9 cellular contexts compared by ENCODE assay signal in genomic region chr6:132513821-132514545, GRCh38. TPM values are rescaled to one million over a fixed set of nuclear protein-coding genes. Genes with fewer than 3 reads are reported as not detected.
DNase-seq lines count a peak whose midpoint lies in the region; ATAC-seq and TF ChIP-seq lines count a peak whose summit lies in the region.
"Had no signal": no experiment of that assay in that cellular context is flagged by ENCODE, and none has a peak within 500 bp of the region (broad histone marks: within the 10 kb centered on the region; RNA-seq: fewer than 3 reads in every experiment).

No MANE protein-coding gene starts in this region.

- no peak for DNase-seq in right cardiac atrium
- DNase-seq in right atrium auricular region (ENCODE audit: low spot score), result no peak
- no peak for DNase-seq in MCF 10A (ENCODE audit: unreplicated experiment)
- DNase-seq in naive B cell, result peak; percentile 48
- DNase-seq in aorta, result no peak
- DNase-seq in MG63, result no peak
- no peak for DNase-seq in inferior parietal cortex (ENCODE audit: extremely low spot score)
- DNase-seq: NCI-H2107 had no signal

- no peaks in the 10 kb centered on the region for H3K9me3 ChIP-seq in right cardiac atrium (ENCODE audit: control insufficient read depth, low read length)
- H3K9me3 ChIP-seq in right atrium auricular region, result no peaks in the 10 kb centered on the region
- no peaks in the 10 kb centered on the region for H3K9me3 ChIP-seq in aorta (ENCODE audit: control insufficient read depth, low read length)
- no peaks in the 10 kb centered on the region for H3K9me3 ChIP-seq in MG63

- no peak for ATAC-seq in right cardiac atrium
- peak in 1 of 2 donors; percentile 7 for ATAC-seq in naive B cell (ENCODE audit: low read depth in 2 of 2)
- ATAC-seq in aorta (ENCODE audit: low FRiP score), result no peak
- ATAC-seq in HG03139 (IDR thresholded peaks at IDR 0.05; ENCODE audit: unreplicated experiment), result no peak

- POLR2A ChIA-PET in MCF 10A (lab: Yijun Ruan, JAX), result interaction anchor here (0.9 to 4.5 kb wide), 4 partner anchors 251 to 306 kb away, joined by 5 to 66 read pairs (median 14); partner anchors contain the start of genes RPS12 and SLC18B1

- H3K36me3 Mint-ChIP-seq in MCF 10A (ENCODE audit: insufficient read depth, unreplicated experiment) (no peaks in the 10 kb centered on the region), naive B cell (peaks cover 9 to 16% of the 10 kb centered on the region in 2 donors)

- intact Hi-C loops in right cardiac atrium (cut with DNase I) (no loop called here), MCF 10A (cut with micrococcal nuclease) (no loop called here), aorta (cut with DNase I) (loop anchor here in 1 of 2 donors (10.0 kb wide), 1 partner anchor 301 kb away; the partner anchor contains the start of gene RPS12)

- H3K4me3 Mint-ChIP-seq in MCF 10A (ENCODE audit: unreplicated experiment), result peak overlapping the region; percentile 92
- H3K4me3 Mint-ChIP-seq in naive B cell, result peak overlapping the region; percentile 81 to 100 (median 98)

- H3K27me3 Mint-ChIP-seq in MCF 10A (ENCODE audit: insufficient read depth, unreplicated experiment), result no peaks in the 10 kb centered on the region
- no peaks in the 10 kb centered on the region for H3K27me3 Mint-ChIP-seq in naive B cell

- BruUV-seq in MCF 10A (replicated peaks; lab: Mats Ljungman, UMichigan), result no TSS peak

- H3K27ac ChIP-seq in right cardiac atrium (ENCODE audit: low read length), result no peak overlapping the region
- peak overlapping the region in 1 of 2 donors; percentile 90 for H3K27ac ChIP-seq in right atrium auricular region
- H3K27ac ChIP-seq in aorta (ENCODE audit: low read depth in 1 of 2, low read length in 2 of 2), result peak overlapping the region; percentile 44 to 76

- 30% methylated on average over 3 of the region's 3 CpGs for WGBS in right cardiac atrium
- WGBS in aorta, 2 donors, result 19 to 20% methylated on average over 3 of the region's 3 CpGs

- CTCF ChIA-PET in MCF 10A (lab: Yijun Ruan, JAX), result interaction anchor here (0.6 to 1.7 kb wide), 4 partner anchors 18 to 851 kb away, joined by 3 to 6 read pairs (median 4); no protein-coding TSS in a partner anchor

- H3K4me1 Mint-ChIP-seq in MCF 10A (ENCODE audit: insufficient read depth, unreplicated experiment), result peaks cover 25% of the 10 kb centered on the region
- H3K4me1 Mint-ChIP-seq in naive B cell, result peaks cover 37 to 47% (median 40%) of the 10 kb centered on the region in 3 donors

- H3K4me3 ChIP-seq in right cardiac atrium (ENCODE audit: low read length) (peak overlapping the region; percentile 55), right atrium auricular region (peak overlapping the region in 1 of 2 donors; percentile 93), aorta (ENCODE audit: low read length in 2 of 2) (no peak overlapping the region), MG63 (no peak overlapping the region)

- H3K27ac Mint-ChIP-seq in MCF 10A (ENCODE audit: low read depth, unreplicated experiment) (no peak overlapping the region), naive B cell (peak overlapping the region in 5 of 6 donors; percentile 99 to 100 (median 99))

- H3K27me3 ChIP-seq in right cardiac atrium (ENCODE audit: control insufficient read depth, insufficient read depth) (no peaks in the 10 kb centered on the region), right atrium auricular region (no peaks in the 10 kb centered on the region), aorta (ENCODE audit: control insufficient read depth in 1 of 2, insufficient read depth in 2 of 2, low read length in 1 of 2) (no peaks in the 10 kb centered on the region), MG63 (0 out of 2 replicates have a peak, but pooled peaks cover 2% of the 10 kb centered on the region)

- no peak for TF ChIP-seq CTCF in right atrium auricular region (IDR thresholded peaks at IDR 0.05)
- no peak for TF ChIP-seq CTCF in MCF 10A (IDR thresholded peaks at IDR 0.05; ENCODE audit: unreplicated experiment)

- H3K4me1 ChIP-seq in right cardiac atrium (ENCODE audit: control insufficient read depth, insufficient read depth, low read length) (peaks cover 4% of the 10 kb centered on the region), right atrium auricular region (peaks cover 0 to 31% of the 10 kb centered on the region in 2 donors), aorta (ENCODE audit: control insufficient read depth in 1 of 2, insufficient read depth in 2 of 2, low read length in 2 of 2) (peaks cover 0 to 13% of the 10 kb centered on the region in 2 donors)

- no peaks in the 10 kb centered on the region for H3K9me3 Mint-ChIP-seq in MCF 10A (ENCODE audit: unreplicated experiment)
- no peaks in the 10 kb centered on the region for H3K9me3 Mint-ChIP-seq in naive B cell

- H3K36me3 ChIP-seq in right atrium auricular region (no peaks in the 10 kb centered on the region), aorta (ENCODE audit: control insufficient read depth in 1 of 2, insufficient read depth in 2 of 2, low read length in 1 of 2) (no peaks in the 10 kb centered on the region), MG63 (no peaks in the 10 kb centered on the region)

RNA-seq across cellular contexts. Expression of gene STX7, which starts 1.1 kb away (rescaled TPM):
- total RNA-seq in right cardiac atrium (10 to 100 TPM; 45.6 to 69.7 (median 62.3) TPM), right atrium auricular region (10 to 100 TPM; 27.0 to 39.9 TPM), MCF 10A (2022) (31.3 and 33.0 TPM in 2 replicates), aorta (10 to 100 TPM; 51.5 to 80.7 TPM)
- polyA plus RNA-seq in right cardiac atrium (14.2 TPM), naive B cell (ENCODE audit: low read depth in 6 of 6) (100 to 1,000 TPM; 141 to 257 (median 207) TPM), aorta (10 to 100 TPM; 24.1 to 36.1 TPM)
- 4.7 and 9.5 TPM in 2 replicates for total RNA-seq in MG63 (2014; rRNA removed; shearing (Covaris generic); ENCODE audit: low replicate concordance)

RNA-seq across cellular contexts. Expression of gene TAAR9, which starts 24.1 kb away (rescaled TPM):
- total RNA-seq in right cardiac atrium (not detected), right atrium auricular region (not detected), MCF 10A (2022) (not detected in 2 replicates), aorta (not detected)
- polyA plus RNA-seq in right cardiac atrium (not detected), naive B cell (ENCODE audit: low read depth in 6 of 6) (not detected), aorta (not detected)
- not detected in 2 replicates for total RNA-seq in MG63 (2014; rRNA removed; shearing (Covaris generic); ENCODE audit: low replicate concordance)

RNA-seq across cellular contexts. Expression of gene TAAR8, which starts 38.5 kb away (rescaled TPM):
- total RNA-seq in right cardiac atrium (not detected), right atrium auricular region (not detected), MCF 10A (2022) (not detected in 2 replicates), aorta (not detected)
- polyA plus RNA-seq in right cardiac atrium (not detected), naive B cell (ENCODE audit: low read depth in 6 of 6) (not detected), aorta (not detected)
- not detected in 2 replicates for total RNA-seq in MG63 (2014; rRNA removed; shearing (Covaris generic); ENCODE audit: low replicate concordance)

RNA-seq across cellular contexts. Expression of gene TAAR6, which starts 56.1 kb away (rescaled TPM):
- total RNA-seq in right cardiac atrium (not detected), right atrium auricular region (not detected), MCF 10A (2022) (not detected in 2 replicates), aorta (not detected)
- polyA plus RNA-seq in right cardiac atrium (not detected), naive B cell (ENCODE audit: low read depth in 6 of 6) (not detected), aorta (not detected)
- not detected in 2 replicates for total RNA-seq in MG63 (2014; rRNA removed; shearing (Covaris generic); ENCODE audit: low replicate concordance)
